ENCODE assay signal across 8 cellular contexts in genomic region chr4:108030332-108030731, GRCh38. TPM values are rescaled to one million over a fixed set of nuclear protein-coding genes. Genes with fewer than 3 reads are reported as not detected.
DNase-seq lines count a peak whose midpoint lies in the region; ATAC-seq and TF ChIP-seq lines count a peak whose summit lies in the region.

No MANE protein-coding gene starts in this region.

- no peak for TF ChIP-seq POLR2A in vagina (IDR thresholded peaks at IDR 0.05)

- H3K36me3 ChIP-seq in psoas muscle (ENCODE audit: insufficient read depth in 1 of 2, low read depth in 1 of 2): peaks cover 7 to 85% of the 10 kb centered on the region in 2 donors
- peaks cover 0 to 54% of the 10 kb centered on the region in 2 donors for H3K36me3 ChIP-seq in vagina

- TF ChIP-seq CTCF in psoas muscle (IDR thresholded peaks at IDR 0.05): peak; percentile 18
- peak in 1 of 3 experiments; percentile 25 for TF ChIP-seq CTCF in vagina (IDR thresholded peaks at IDR 0.05)

- H3K4me1 ChIP-seq in psoas muscle: no peaks in the 10 kb centered on the region
- H3K4me1 ChIP-seq in vagina: no peaks in the 10 kb centered on the region

- peak; percentile 72 for DNase-seq in AG08396 (ENCODE audit: low spot score)
- DNase-seq in NCI-H526 treated with DMSO at 0.1 percent for 48 hours (lab: John Stamatoyannopoulos, UW): peak; percentile 18
- peak; percentile 15 for DNase-seq in activated CD8-positive, alpha-beta memory T cell treated with anti-CD3 and anti-CD28 coated beads, Interleukin-2, amount 50 U/mL, for 24 hours (ENCODE audit: extremely low read depth)
- peak; percentile 68 for DNase-seq in fibroblast of gingiva (ENCODE audit: low read depth)
- no peak for DNase-seq in psoas muscle
- DNase-seq in vagina (ENCODE audit: extremely low spot score in 2 of 2): no peak

- H3K27ac ChIP-seq in psoas muscle (no peak overlapping the region), vagina (no peak overlapping the region)

- no peak overlapping the region for H3K4me3 ChIP-seq in psoas muscle
- no peak overlapping the region for H3K4me3 ChIP-seq in vagina

- 78 to 82% (median 81%) methylated on average over 2 of the region's 2 CpGs for WGBS in psoas muscle, 3 donors

- intact Hi-C loops in psoas muscle (cut with DNase I) (no loop called here), vagina (cut with DNase I) (no loop called here)

- H3K9me3 ChIP-seq in psoas muscle (no peaks in the 10 kb centered on the region), vagina (no peaks in the 10 kb centered on the region)

- H3K27me3 ChIP-seq in psoas muscle (ENCODE audit: insufficient read depth in 3 of 3, low read length in 2 of 3): no peaks in the 10 kb centered on the region
- H3K27me3 ChIP-seq in vagina: no peaks in the 10 kb centered on the region

- peak; percentile 93 for ATAC-seq in GM18519 (IDR thresholded peaks at IDR 0.05; ENCODE audit: low FRiP score, unreplicated experiment)
- ATAC-seq in HG03025 (IDR thresholded peaks at IDR 0.05; ENCODE audit: low FRiP score, unreplicated experiment): peak; percentile 84
- ATAC-seq in psoas muscle: peak; percentile 58 to 78 (median 70)

RNA-seq across cellular contexts. Expression of gene HADH, which starts 40.6 kb away (rescaled TPM):
- total RNA-seq in psoas muscle (100 to 1,000 TPM in 3 of 4 donors, 10 to 100 TPM in 1; 84.4 to 150 (median 118) TPM), vagina (30.9 TPM)
- 100 to 1,000 TPM in 1 of 3 donors, 10 to 100 TPM in 2; 26.6 to 125 (median 99.5) TPM for polyA plus RNA-seq in psoas muscle

Comparison
In these comparisons a context has a peak if more than half of its experiments do, and no peak if none do; other contexts are left out.
1. DNase-seq: peak in AG08396 (single experiment), NCI-H526 treated with DMSO at 0.1 percent for 48 hours (single experiment), activated CD8-positive, alpha-beta memory T cell treated with anti-CD3 and anti-CD28 coated beads, Interleukin-2, amount 50 U/mL, for 24 hours (single experiment) and fibroblast of gingiva (single experiment); none in psoas muscle (0 of 2) and vagina (0 of 2).
2. Peak in every context shown above with its lines, with median percentiles within 50 percentile points of each other: ATAC-seq.